ENCODE assay signal across 1 cellular context in genomic region chr17:29066603-29067002, GRCh38.
TF ChIP-seq lines count a peak whose summit lies in the region.

No MANE protein-coding gene starts in this region.

TF ChIP-seq in WTC11, 78 proteins besides CTCF, POLR2A, EP300 and RAD21 (continued from another document):
- TF ChIP-seq, protein P1, sequence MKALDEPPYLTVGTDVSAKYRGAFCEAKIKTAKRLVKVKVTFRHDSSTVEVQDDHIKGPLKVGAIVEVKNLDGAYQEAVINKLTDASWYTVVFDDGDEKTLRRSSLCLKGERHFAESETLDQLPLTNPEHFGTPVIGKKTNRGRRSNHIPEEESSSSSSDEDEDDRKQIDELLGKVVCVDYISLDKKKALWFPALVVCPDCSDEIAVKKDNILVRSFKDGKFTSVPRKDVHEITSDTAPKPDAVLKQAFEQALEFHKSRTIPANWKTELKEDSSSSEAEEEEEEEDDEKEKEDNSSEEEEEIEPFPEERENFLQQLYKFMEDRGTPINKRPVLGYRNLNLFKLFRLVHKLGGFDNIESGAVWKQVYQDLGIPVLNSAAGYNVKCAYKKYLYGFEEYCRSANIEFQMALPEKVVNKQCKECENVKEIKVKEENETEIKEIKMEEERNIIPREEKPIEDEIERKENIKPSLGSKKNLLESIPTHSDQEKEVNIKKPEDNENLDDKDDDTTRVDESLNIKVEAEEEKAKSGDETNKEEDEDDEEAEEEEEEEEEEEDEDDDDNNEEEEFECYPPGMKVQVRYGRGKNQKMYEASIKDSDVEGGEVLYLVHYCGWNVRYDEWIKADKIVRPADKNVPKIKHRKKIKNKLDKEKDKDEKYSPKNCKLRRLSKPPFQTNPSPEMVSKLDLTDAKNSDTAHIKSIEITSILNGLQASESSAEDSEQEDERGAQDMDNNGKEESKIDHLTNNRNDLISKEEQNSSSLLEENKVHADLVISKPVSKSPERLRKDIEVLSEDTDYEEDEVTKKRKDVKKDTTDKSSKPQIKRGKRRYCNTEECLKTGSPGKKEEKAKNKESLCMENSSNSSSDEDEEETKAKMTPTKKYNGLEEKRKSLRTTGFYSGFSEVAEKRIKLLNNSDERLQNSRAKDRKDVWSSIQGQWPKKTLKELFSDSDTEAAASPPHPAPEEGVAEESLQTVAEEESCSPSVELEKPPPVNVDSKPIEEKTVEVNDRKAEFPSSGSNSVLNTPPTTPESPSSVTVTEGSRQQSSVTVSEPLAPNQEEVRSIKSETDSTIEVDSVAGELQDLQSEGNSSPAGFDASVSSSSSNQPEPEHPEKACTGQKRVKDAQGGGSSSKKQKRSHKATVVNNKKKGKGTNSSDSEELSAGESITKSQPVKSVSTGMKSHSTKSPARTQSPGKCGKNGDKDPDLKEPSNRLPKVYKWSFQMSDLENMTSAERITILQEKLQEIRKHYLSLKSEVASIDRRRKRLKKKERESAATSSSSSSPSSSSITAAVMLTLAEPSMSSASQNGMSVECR (CRISPR knock-in tag; IDR thresholded peaks at IDR 0.05; ENCODE audit: borderline replicate concordance), result no peak
- TF ChIP-seq CREB1 (CRISPR knock-in tag; IDR thresholded peaks at IDR 0.05) (no peak), ZBTB43 (CRISPR knock-in tag; IDR thresholded peaks at IDR 0.05) (no peak), RELA (CRISPR knock-in tag; IDR thresholded peaks at IDR 0.05; ENCODE audit: borderline replicate concordance) (no peak), SP1 (CRISPR knock-in tag; conservative IDR thresholded peaks at IDR 0.05) (no peak), IRF1 (CRISPR knock-in tag; IDR thresholded peaks at IDR 0.05) (no peak), PRDM15 (CRISPR knock-in tag; IDR thresholded peaks at IDR 0.05) (no peak), ZNF281 (CRISPR knock-in tag; IDR thresholded peaks at IDR 0.05) (no peak), CREM (CRISPR knock-in tag; IDR thresholded peaks at IDR 0.05) (no peak), IRF2 (CRISPR knock-in tag; IDR thresholded peaks at IDR 0.05; ENCODE audit: borderline replicate concordance, low read depth) (no peak), CDX4 (CRISPR knock-in tag; IDR thresholded peaks at IDR 0.05; ENCODE audit: borderline replicate concordance) (no peak)
- TF ChIP-seq, protein P2, sequence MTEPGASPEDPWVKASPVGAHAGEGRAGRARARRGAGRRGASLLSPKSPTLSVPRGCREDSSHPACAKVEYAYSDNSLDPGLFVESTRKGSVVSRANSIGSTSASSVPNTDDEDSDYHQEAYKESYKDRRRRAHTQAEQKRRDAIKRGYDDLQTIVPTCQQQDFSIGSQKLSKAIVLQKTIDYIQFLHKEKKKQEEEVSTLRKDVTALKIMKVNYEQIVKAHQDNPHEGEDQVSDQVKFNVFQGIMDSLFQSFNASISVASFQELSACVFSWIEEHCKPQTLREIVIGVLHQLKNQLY (CRISPR knock-in tag; IDR thresholded peaks at IDR 0.05), result no peak
- TF ChIP-seq, protein P3, sequence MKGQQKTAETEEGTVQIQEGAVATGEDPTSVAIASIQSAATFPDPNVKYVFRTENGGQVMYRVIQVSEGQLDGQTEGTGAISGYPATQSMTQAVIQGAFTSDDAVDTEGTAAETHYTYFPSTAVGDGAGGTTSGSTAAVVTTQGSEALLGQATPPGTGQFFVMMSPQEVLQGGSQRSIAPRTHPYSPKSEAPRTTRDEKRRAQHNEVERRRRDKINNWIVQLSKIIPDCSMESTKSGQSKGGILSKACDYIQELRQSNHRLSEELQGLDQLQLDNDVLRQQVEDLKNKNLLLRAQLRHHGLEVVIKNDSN (CRISPR knock-in tag; IDR thresholded peaks at IDR 0.05), result no peak
- TF ChIP-seq, protein P4, sequence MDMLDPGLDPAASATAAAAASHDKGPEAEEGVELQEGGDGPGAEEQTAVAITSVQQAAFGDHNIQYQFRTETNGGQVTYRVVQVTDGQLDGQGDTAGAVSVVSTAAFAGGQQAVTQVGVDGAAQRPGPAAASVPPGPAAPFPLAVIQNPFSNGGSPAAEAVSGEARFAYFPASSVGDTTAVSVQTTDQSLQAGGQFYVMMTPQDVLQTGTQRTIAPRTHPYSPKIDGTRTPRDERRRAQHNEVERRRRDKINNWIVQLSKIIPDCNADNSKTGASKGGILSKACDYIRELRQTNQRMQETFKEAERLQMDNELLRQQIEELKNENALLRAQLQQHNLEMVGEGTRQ (CRISPR knock-in tag; IDR thresholded peaks at IDR 0.05), result no peak
